10 cellular contexts compared by ENCODE assay signal in genomic region chr12:121787063-121787774, GRCh38. TPM values are rescaled to one million over a fixed set of nuclear protein-coding genes. Genes with fewer than 3 reads are reported as not detected.
A peak's percentile ranks its signal among the peaks of the same experiment; 100 is the strongest.
DNase-seq lines count a peak whose midpoint lies in the region; ATAC-seq, FAIRE-seq and TF ChIP-seq lines count a peak whose summit lies in the region.
"Had no signal": no experiment of that assay in that cellular context is flagged by ENCODE, and none has a peak within 500 bp of the region (broad histone marks: within the 10 kb centered on the region; RNA-seq: fewer than 3 reads in every experiment).

No MANE protein-coding gene starts in this region.

- POLR2A ChIA-PET in PC-9 (lab: Charles Lee; ENCODE audit: unreplicated experiment): interaction anchor here (0.6 to 1.0 kb wide), 4 partner anchors 13 to 416 kb away, joined by 3 to 6 read pairs (median 5); partner anchors contain the start of gene B3GNT4

- H3K4me1 Mint-ChIP-seq in astrocyte (ENCODE audit: low read depth, unreplicated experiment) (peaks cover 29% of the 10 kb centered on the region), naive B cell (peaks cover 60 to 95% (median 91%) of the 10 kb centered on the region in 3 donors)

- ATAC-seq in naive B cell (ENCODE audit: low read depth in 2 of 2) (no peak), GM18907 (IDR thresholded peaks at IDR 0.05; ENCODE audit: unreplicated experiment) (no peak), GM19397 (IDR thresholded peaks at IDR 0.05; ENCODE audit: unreplicated experiment) (no peak)

- H2AFZ ChIP-seq in PC-9 (no peak overlapping the region), astrocyte (ENCODE audit: low read depth, low read length) (no peak overlapping the region)

- no peak for TF ChIP-seq CTCF in PC-9 (conservative IDR thresholded peaks at IDR 0.05)
- TF ChIP-seq CTCF in astrocyte (IDR thresholded peaks at IDR 0.05; ENCODE audit: insufficient read depth, low read depth, low read length): no peak

- H3K4me3 Mint-ChIP-seq in astrocyte (ENCODE audit: unreplicated experiment): no peak overlapping the region
- H3K4me3 Mint-ChIP-seq in naive B cell: peak overlapping the region; percentile 48 to 96 (median 82)

- FAIRE-seq in astrocyte (lab: Jason Lieb, UNC): no peak

- no TSS peak for BruUV-seq in PC-9 (replicated peaks; lab: Mats Ljungman, UMichigan)

- peaks cover 89% of the 10 kb centered on the region for H3K79me2 ChIP-seq in PC-9 (ENCODE audit: low read depth)
- no peaks in the 10 kb centered on the region for H3K79me2 ChIP-seq in astrocyte (ENCODE audit: insufficient read depth, low read length)

- peaks cover 3% of the 10 kb centered on the region for H3K36me3 Mint-ChIP-seq in astrocyte (ENCODE audit: low read depth, unreplicated experiment)
- H3K36me3 Mint-ChIP-seq in naive B cell: peaks cover 0 to 7% of the 10 kb centered on the region in 2 donors

- no peaks in the 10 kb centered on the region for H3K9me2 ChIP-seq in PC-9 (ENCODE audit: insufficient read depth)

- peaks cover 91% of the 10 kb centered on the region for H3F3A ChIP-seq in PC-9 (ENCODE audit: insufficient read depth, low read depth)

- H3K4me2 ChIP-seq in PC-9 (peak overlapping the region; percentile 43), astrocyte (ENCODE audit: low read length) (no peak overlapping the region)

- H3K27me3 Mint-ChIP-seq in astrocyte (ENCODE audit: low read depth, unreplicated experiment) (no peaks in the 10 kb centered on the region), naive B cell (no peaks in the 10 kb centered on the region)

- intact Hi-C loops in PC-9 (cut with micrococcal nuclease; ENCODE audit: unreplicated experiment): no loop called here

- H3K4me3 ChIP-seq in PC-9 (no peak overlapping the region), astrocyte (ENCODE audit: insufficient read depth, low read depth, low read length) (no peak overlapping the region)
- H3K4me3 ChIP-seq: testis had no signal

- peaks cover 89% of the 10 kb centered on the region for H3K4me1 ChIP-seq in PC-9 (replicated peaks; ENCODE audit: insufficient read depth)
- peaks cover 33% of the 10 kb centered on the region for H3K4me1 ChIP-seq in astrocyte (ENCODE audit: insufficient read depth, low read length)

- H3K27ac ChIP-seq in PC-9 (peak overlapping the region; percentile 100), astrocyte (ENCODE audit: low read depth, low read length) (no peak overlapping the region)
- H3K27ac ChIP-seq: testis had no signal

- H3K9ac ChIP-seq in astrocyte (ENCODE audit: low read length): no peak overlapping the region

- H4K20me1 ChIP-seq in PC-9 (ENCODE audit: insufficient read depth) (peaks cover 5% of the 10 kb centered on the region), astrocyte (ENCODE audit: insufficient read depth, low read length) (peaks cover 18% of the 10 kb centered on the region)

- H3K27ac Mint-ChIP-seq in astrocyte (ENCODE audit: unreplicated experiment): peak overlapping the region; percentile 72
- peak overlapping the region; percentile 88 to 99 (median 96) for H3K27ac Mint-ChIP-seq in naive B cell

- no peaks in the 10 kb centered on the region for H3K9me3 ChIP-seq in PC-9 (ENCODE audit: insufficient read depth, low read depth)
- H3K9me3 ChIP-seq in astrocyte (ENCODE audit: insufficient read depth, low read depth, low read length): no peaks in the 10 kb centered on the region
- H3K9me3 ChIP-seq: testis had no signal

- peak; percentile 18 for DNase-seq in CD1c-positive myeloid dendritic cell (ENCODE audit: extremely low spot score)
- peak in 1 of 2 experiments; percentile 78 for DNase-seq in PC-9
- no peak for DNase-seq in astrocyte (ENCODE audit: low read depth)
- peak; percentile 39 for DNase-seq in naive B cell
- no peak for DNase-seq in HuH-7.5 (ENCODE audit: low spot score)
- no peak for DNase-seq in NCI-H2196 treated with DMSO at 0.1 percent for 48 hours (lab: John Stamatoyannopoulos, UW; ENCODE audit: unreplicated experiment)
- DNase-seq: NCI-H1092, testis had no signal

- H3K27me3 ChIP-seq in PC-9 (ENCODE audit: insufficient read depth, low read depth): no peaks in the 10 kb centered on the region
- no peaks in the 10 kb centered on the region for H3K27me3 ChIP-seq in astrocyte (ENCODE audit: insufficient read depth, low read length)
- H3K27me3 ChIP-seq: testis had no signal

- CTCF ChIA-PET in PC-9 (lab: Charles Lee): interaction anchor here (0.6 kb wide), 1 partner anchor 568 kb away, joined by 4 read pairs; no protein-coding TSS in a partner anchor

- H3K36me3 ChIP-seq in PC-9 (ENCODE audit: low read depth) (peaks cover 20% of the 10 kb centered on the region), astrocyte (ENCODE audit: insufficient read depth, low read length) (no peaks in the 10 kb centered on the region)

- H3K9me3 Mint-ChIP-seq in astrocyte (ENCODE audit: unreplicated experiment) (no peaks in the 10 kb centered on the region), naive B cell (no peaks in the 10 kb centered on the region)

RNA-seq across cellular contexts. Expression of gene RHOF, which starts 6.3 kb away (rescaled TPM):
- total RNA-seq in PC-9 (2021) (132 and 179 TPM in 2 replicates), astrocyte (28.0 and 31.9 TPM in 2 replicates)
- 10 to 100 TPM; 40.2 to 63.9 (median 50.2) TPM for polyA plus RNA-seq in naive B cell (ENCODE audit: low read depth in 6 of 6)

RNA-seq across cellular contexts. Expression of gene SETD1B, which starts 16.6 kb away (rescaled TPM):
- 16.4 and 22.6 TPM in 2 replicates for total RNA-seq in PC-9 (2021)
- 20.9 and 24.0 TPM in 2 replicates for total RNA-seq in astrocyte
- 1 to 10 TPM in 2 of 6 donors, under 1 TPM in 4; 0.64 to 3.0 (median 0.91) TPM for polyA plus RNA-seq in naive B cell (ENCODE audit: low read depth in 6 of 6)

Comparison
In these comparisons a context has a peak if more than half of its experiments do, and no peak if none do; other contexts are left out.
1. DNase-seq: peak in CD1c-positive myeloid dendritic cell (single experiment) and naive B cell (single experiment); none in astrocyte (single experiment), HuH-7.5 (single experiment) and NCI-H2196 treated with DMSO at 0.1 percent for 48 hours (single experiment).